In genomic region chr4:69896530-69897116, GRCh38 we compare ENCODE assay signal across 9 cellular contexts. TPM values are rescaled to one million over a fixed set of nuclear protein-coding genes. Genes with fewer than 3 reads are reported as not detected.
A peak's percentile ranks its signal among the peaks of the same experiment; 100 is the strongest.
DNase-seq lines count a peak whose midpoint lies in the region; FAIRE-seq and TF ChIP-seq lines count a peak whose summit lies in the region.
"Had no signal": no experiment of that assay in that cellular context is flagged by ENCODE, and none has a peak within 500 bp of the region (broad histone marks: within the 10 kb centered on the region; RNA-seq: fewer than 3 reads in every experiment).

No MANE protein-coding gene starts in this region.

- no peaks in the 10 kb centered on the region for H3K27me3 ChIP-seq in OCI-LY3 (ENCODE audit: low read depth, low read length)
- H3K27me3 ChIP-seq in dorsolateral prefrontal cortex = peaks cover 0 to 6% (median 0%) of the 10 kb centered on the region in 45 donors
- no peaks in the 10 kb centered on the region for H3K27me3 ChIP-seq in neural cell (ENCODE audit: insufficient read depth, low read depth, low read length)
- H3K27me3 ChIP-seq in tibial artery = no peaks in the 10 kb centered on the region

- FAIRE-seq in RCC 7860 (lab: Jason Lieb, UNC) = no peak

- H3F3A ChIP-seq in neural cell (ENCODE audit: insufficient read depth, low read length, poor library complexity, severe bottlenecking) = no peaks in the 10 kb centered on the region

- no peaks in the 10 kb centered on the region for H3K9me2 ChIP-seq in neural cell (ENCODE audit: insufficient read depth, low read length)

- H3K79me2 ChIP-seq in OCI-LY3 (ENCODE audit: low read length) = no peaks in the 10 kb centered on the region
- H3K79me2 ChIP-seq in neural cell (replicated peaks; ENCODE audit: insufficient read depth, low read length) = no peaks in the 10 kb centered on the region

- H4K20me1 ChIP-seq in OCI-LY3 (ENCODE audit: insufficient read depth, low read length) = no peaks in the 10 kb centered on the region
- no peaks in the 10 kb centered on the region for H4K20me1 ChIP-seq in neural cell (ENCODE audit: insufficient read depth)

- H3K9me3 ChIP-seq in OCI-LY3 (ENCODE audit: insufficient read depth, low read length) (no peaks in the 10 kb centered on the region), neural cell (ENCODE audit: low read length) (no peaks in the 10 kb centered on the region), tibial artery (no peaks in the 10 kb centered on the region)

- H2AFZ ChIP-seq in OCI-LY3 (ENCODE audit: low read depth, low read length) (no peak overlapping the region), neural cell (ENCODE audit: low read depth, low read length) (no peak overlapping the region)

- no peak overlapping the region for H3K4me3 ChIP-seq in OCI-LY3 (ENCODE audit: low read length)
- H3K4me3 ChIP-seq in dorsolateral prefrontal cortex = no peak overlapping the region
- no peak overlapping the region for H3K4me3 ChIP-seq in neural cell (ENCODE audit: low read length)
- H3K4me3 ChIP-seq in tibial artery = no peak overlapping the region

- TF ChIP-seq CTCF in GM12872 (IDR thresholded peaks at IDR 0.05; ENCODE audit: insufficient read depth, low read depth, low read length) (peak; percentile 37; the same call in 2 of the 3 replicates), OCI-LY3 (IDR thresholded peaks at IDR 0.05; ENCODE audit: low read depth, low read length) (peak; percentile 73), dorsolateral prefrontal cortex (IDR thresholded peaks at IDR 0.05 in 54 of 56, conservative IDR thresholded peaks at IDR 0.05 in 2 of 56; ENCODE audit: low read depth in 1 of 56, partially characterized antibody in 56 of 56) (peak in 53 of 56 donors; percentile 10 to 62 (median 40)), neural cell (IDR thresholded peaks at IDR 0.05; ENCODE audit: poor library complexity, severe bottlenecking) (peak; percentile 49), tibial artery (IDR thresholded peaks at IDR 0.05) (peak in 1 of 2 experiments; percentile 15)

- H3K27ac ChIP-seq in OCI-LY3 (ENCODE audit: low read length) (no peak overlapping the region), dorsolateral prefrontal cortex (no peak overlapping the region), neural cell (ENCODE audit: low read length) (no peak overlapping the region), tibial artery (no peak overlapping the region)

- H3K36me3 ChIP-seq in OCI-LY3 (replicated peaks; ENCODE audit: low read depth, low read length) = no peaks in the 10 kb centered on the region
- no peaks in the 10 kb centered on the region for H3K36me3 ChIP-seq in neural cell (ENCODE audit: insufficient read depth, low read length)
- no peaks in the 10 kb centered on the region for H3K36me3 ChIP-seq in tibial artery

- DNase-seq in dorsolateral prefrontal cortex (no peak), RCC 7860 (ENCODE audit: low spot score) (no peak), tibial artery (no peak), COLO668 (lab: John Stamatoyannopoulos, UW; ENCODE audit: unreplicated experiment) (no peak)
- DNase-seq in activated CD4-positive, alpha-beta T cell treated with anti-CD3 and anti-CD28 coated beads, Interleukin-2, amount 50 U/mL, for 48 hours = no peak
- DNase-seq: NCI-H1436 had no signal

- H3K4me2 ChIP-seq in OCI-LY3 (ENCODE audit: low read length) (no peak overlapping the region), neural cell (ENCODE audit: low read length) (no peak overlapping the region)

- intact Hi-C loops in dorsolateral prefrontal cortex (cut with DNase I) = loop anchor here in 1 of 2 donors (10.0 kb wide), 1 partner anchor 608 kb away; no protein-coding TSS in a partner anchor
- intact Hi-C loops in tibial artery (cut with DNase I; ENCODE audit: low total_unique reads) = no loop called here

- TF ChIP-seq EP300 in neural cell (conservative IDR thresholded peaks at IDR 0.05; ENCODE audit: poor library complexity, severe bottlenecking) = no peak

- TF ChIP-seq RAD21 in neural cell (conservative IDR thresholded peaks at IDR 0.05) = peak; percentile 59

- H3K9ac ChIP-seq in OCI-LY3 (ENCODE audit: low read length) = no peak overlapping the region
- no peak overlapping the region for H3K9ac ChIP-seq in neural cell (ENCODE audit: low read length)

- peaks cover 8% of the 10 kb centered on the region for H3K4me1 ChIP-seq in OCI-LY3 (ENCODE audit: low read length)
- no peaks in the 10 kb centered on the region for H3K4me1 ChIP-seq in tibial artery

TF ChIP-seq in neural cell, 6 proteins besides CTCF, POLR2A, EP300 and RAD21:
- peak; percentile 62 for TF ChIP-seq SMC3 (conservative IDR thresholded peaks at IDR 0.05; ENCODE audit: poor library complexity)
- no peak for TF ChIP-seq EZH2 (IDR thresholded peaks at IDR 0.05; ENCODE audit: borderline replicate concordance, insufficient read depth, low read length, poor library complexity, severe bottlenecking)

RNA-seq across cellular contexts. Expression of gene CSN1S1, which starts 34.2 kb away (rescaled TPM):
- total RNA-seq in dorsolateral prefrontal cortex = 1 to 10 TPM in 3 of 120 experiments, under 1 TPM in 1, not detected in 116; 0.58 to 6.7 (median 1.5) TPM
- not detected in 2 replicates for polyA plus RNA-seq in neural cell
- polyA minus RNA-seq in neural cell = not detected in 2 replicates

RNA-seq across cellular contexts. Expression of gene SULT1E1, which starts 36.7 kb away (rescaled TPM):
- under 1 TPM in 1 of 120 experiments, not detected in 119; 0.28 TPM for total RNA-seq in dorsolateral prefrontal cortex
- polyA plus RNA-seq in neural cell = not detected in 2 replicates
- polyA minus RNA-seq in neural cell = not detected in 2 replicates
